In genomic region chr2:56297671-56298070, GRCh38 we compare ENCODE assay signal across 16 cellular contexts.
A peak's percentile ranks its signal among the peaks of the same experiment; 100 is the strongest.
DNase-seq lines count a peak whose midpoint lies in the region; ATAC-seq and TF ChIP-seq lines count a peak whose summit lies in the region.
"Had no signal": no experiment of that assay in that cellular context is flagged by ENCODE, and none has a peak within 500 bp of the region (broad histone marks: within the 10 kb centered on the region; RNA-seq: fewer than 3 reads in every experiment).

No MANE protein-coding gene starts in this region.

- H3K9me3 Mint-ChIP-seq in HFFc6: no peaks in the 10 kb centered on the region; the same call in 1 of the 2 replicates
- H3K9me3 Mint-ChIP-seq: H9 had no signal

- no peaks in the 10 kb centered on the region for H3K27me3 ChIP-seq in GM23248 (replicated peaks; ENCODE audit: insufficient read depth)
- H3K27me3 ChIP-seq: BE2C had no signal

- no peak overlapping the region for H2AFZ ChIP-seq in GM23248

- peak overlapping the region; percentile 14; the same call in 1 of the 2 replicates for H3K27ac Mint-ChIP-seq in HFFc6
- H3K27ac Mint-ChIP-seq: CD8-positive, alpha-beta memory T cell; H9 had no signal

- H3K79me2 ChIP-seq in GM23248 (ENCODE audit: insufficient read depth): no peaks in the 10 kb centered on the region

- H3K9ac ChIP-seq in GM23248: no peak overlapping the region

- no peak overlapping the region for H3K4me3 ChIP-seq in GM23248

- no peak overlapping the region for H3K4me3 Mint-ChIP-seq in HFFc6
- H3K4me3 Mint-ChIP-seq: CD4-positive, CD25-positive, alpha-beta regulatory T cell; CD8-positive, alpha-beta memory T cell; H9 had no signal

- H3K27me3 Mint-ChIP-seq in HFFc6 (ENCODE audit: insufficient read depth): peaks cover 2% of the 10 kb centered on the region; the same call in 1 of the 2 replicates
- H3K27me3 Mint-ChIP-seq: CD4-positive, CD25-positive, alpha-beta regulatory T cell; CD8-positive, alpha-beta memory T cell had no signal

- in situ Hi-C loops in GM23248 (cut with MboI): no loop called here

- 58 to 65% methylated on average over 3 of the region's 3 CpGs for WGBS in GM23248 (ENCODE audit: low coverage in 1 of 2, low lambda C conversion rate in 2 of 2, missing lambda C conversion rate in 2 of 2), 2 experiments

- no peak overlapping the region for H3K27ac ChIP-seq in GM23248
- H3K27ac ChIP-seq: HL-60 had no signal

- H3K9me2 ChIP-seq in GM23248 (ENCODE audit: insufficient read depth): no peaks in the 10 kb centered on the region

- H3K9me3 ChIP-seq in GM23248 (ENCODE audit: low read depth): no peaks in the 10 kb centered on the region
- H3K9me3 ChIP-seq: BE2C had no signal

- peaks cover 91% of the 10 kb centered on the region for H3K4me1 Mint-ChIP-seq in HFFc6 (ENCODE audit: low read depth)
- H3K4me1 Mint-ChIP-seq: CD4-positive, CD25-positive, alpha-beta regulatory T cell; CD8-positive, alpha-beta memory T cell had no signal

- no peaks in the 10 kb centered on the region for H4K20me1 ChIP-seq in GM23248 (ENCODE audit: insufficient read depth)

- H3K36me3 Mint-ChIP-seq in HFFc6 (ENCODE audit: low read depth): peaks cover 27% of the 10 kb centered on the region; the same call in 1 of the 2 replicates
- H3K36me3 Mint-ChIP-seq: CD4-positive, CD25-positive, alpha-beta regulatory T cell had no signal

- peaks cover 5% of the 10 kb centered on the region for H3K4me1 ChIP-seq in GM23248 (ENCODE audit: insufficient read depth)
- H3K4me1 ChIP-seq: BE2C had no signal

- ATAC-seq in HG03457 (IDR thresholded peaks at IDR 0.05; ENCODE audit: unreplicated experiment): no peak

- no peak for TF ChIP-seq CTCF in HFFc6 (IDR thresholded peaks at IDR 0.05)

- no peak for DNase-seq in HFFc6
- DNase-seq in NCI-H446 (lab: John Stamatoyannopoulos, UW): peak; percentile 28 to 79
- DNase-seq in cerebellum (ENCODE audit: low spot score): peak; percentile 51
- DNase-seq in GM19240 (ENCODE audit: insufficient read length, low spot score): no peak
- no peak for DNase-seq in GM23248
- DNase-seq: ACHN; BE2C; CD4-positive, CD25-positive, alpha-beta regulatory T cell; CD8-positive, alpha-beta memory T cell; COR-L47; DMS153; DMS79; GF-D8; H9 had no signal

- H3K4me2 ChIP-seq in GM23248 (ENCODE audit: unreplicated experiment): no peak overlapping the region

- H3K36me3 ChIP-seq in GM23248 (ENCODE audit: low read depth): no peaks in the 10 kb centered on the region
- H3K36me3 ChIP-seq: BE2C had no signal

- no peaks in the 10 kb centered on the region for H3F3A ChIP-seq in GM23248 (ENCODE audit: insufficient read depth)

Comparison
In these comparisons a context has a peak if more than half of its experiments do, and no peak if none do; other contexts are left out.
1. DNase-seq: peak in NCI-H446 (2 of 2) and cerebellum (single experiment); none in HFFc6 (single experiment), GM19240 (single experiment) and GM23248 (single experiment).